Comparison of ENCODE assay signal across 13 cellular contexts in genomic region chr6:56729719-56730118, GRCh38.
DNase-seq lines count a peak whose midpoint lies in the region; ATAC-seq, FAIRE-seq and TF ChIP-seq lines count a peak whose summit lies in the region.
"Had no signal": no experiment of that assay in that cellular context is flagged by ENCODE, and none has a peak within 500 bp of the region (broad histone marks: within the 10 kb centered on the region; RNA-seq: fewer than 3 reads in every experiment).

No MANE protein-coding gene starts in this region.

- WGBS in HepG2 (ENCODE audit: low lambda C conversion rate) = 91% methylated on average over 3 of the region's 3 CpGs

- in situ Hi-C loops in HepG2 (cut with HindIII; ENCODE audit: extremely low pct_ligation_motif_present, low pct_unique_long_range_greater_than_20kb) = no loop called here

- no TSS peak for BruUV-seq in HepG2 (replicated peaks; lab: Mats Ljungman, UMichigan)

- H3K36me3 ChIP-seq in astrocyte (ENCODE audit: insufficient read depth, low read length) = peaks cover under 1% of the 10 kb centered on the region
- no peaks in the 10 kb centered on the region for H3K36me3 ChIP-seq in HepG2 (replicated peaks in 1 of 2; ENCODE audit: control insufficient read depth in 1 of 2, insufficient read depth in 2 of 2, low read length in 2 of 2)
- H3K36me3 ChIP-seq: BE2C had no signal

- FAIRE-seq in astrocyte (lab: Jason Lieb, UNC) = peak; percentile 96
- FAIRE-seq in HepG2 (lab: Jason Lieb, UNC) = no peak
- no peak for FAIRE-seq in urothelium cell line (lab: Jason Lieb, UNC)
- FAIRE-seq: small intestine had no signal

- H3K27ac ChIP-seq in astrocyte (ENCODE audit: low read depth, low read length) (peak overlapping the region; percentile 94), HepG2 (ENCODE audit: extremely low read length, insufficient read depth, low read length) (peak overlapping the region; percentile 76)

- H3K9me3 ChIP-seq in astrocyte (ENCODE audit: insufficient read depth, low read depth, low read length) (no peaks in the 10 kb centered on the region), HepG2 (ENCODE audit: low read length) (no peaks in the 10 kb centered on the region)
- H3K9me3 ChIP-seq: BE2C had no signal

- peaks cover 8% of the 10 kb centered on the region for H4K20me1 ChIP-seq in astrocyte (ENCODE audit: insufficient read depth, low read length)
- no peaks in the 10 kb centered on the region for H4K20me1 ChIP-seq in HepG2 (ENCODE audit: insufficient read depth, low read length)

- H3K4me1 ChIP-seq in astrocyte (ENCODE audit: insufficient read depth, low read length) (peaks cover 53% of the 10 kb centered on the region), HepG2 (ENCODE audit: insufficient read depth, low read length) (peaks cover 83% of the 10 kb centered on the region)

- peaks cover 100% of the 10 kb centered on the region for H3K4me1 Mint-ChIP-seq in HFFc6 (ENCODE audit: low read depth)
- H3K4me1 Mint-ChIP-seq in astrocyte (ENCODE audit: low read depth, unreplicated experiment) = peaks cover 56% of the 10 kb centered on the region

- TF ChIP-seq POLR2A in HepG2 (IDR thresholded peaks at IDR 0.05; ENCODE audit: insufficient read depth in 1 of 2, low read depth in 2 of 2, low read length in 2 of 2) = no peak

- H3K9me3 Mint-ChIP-seq in HFFc6 = no peaks in the 10 kb centered on the region
- H3K9me3 Mint-ChIP-seq in astrocyte (ENCODE audit: unreplicated experiment) = no peaks in the 10 kb centered on the region
- H3K9me3 Mint-ChIP-seq: brain, type B pancreatic cell had no signal

- no peak for TF ChIP-seq CTCF in HFFc6 (IDR thresholded peaks at IDR 0.05)
- no peak for TF ChIP-seq CTCF in astrocyte (IDR thresholded peaks at IDR 0.05; ENCODE audit: insufficient read depth, low read depth, low read length)
- TF ChIP-seq CTCF in HepG2 (CRISPR knock-in tag; IDR thresholded peaks at IDR 0.05) = no peak

- H3K27me3 ChIP-seq in astrocyte (ENCODE audit: insufficient read depth, low read length) = no peaks in the 10 kb centered on the region
- H3K27me3 ChIP-seq in HepG2 (ENCODE audit: control insufficient read depth in 1 of 2, insufficient read depth in 2 of 2, low read length in 2 of 2) = no peaks in the 10 kb centered on the region
- H3K27me3 ChIP-seq: BE2C had no signal

- POLR2A ChIA-PET in HepG2 (lab: Yijun Ruan, JAX) = interaction anchor here (1.2 to 2.3 kb wide), 2 partner anchors 10 to 85 kb away, joined by 3 to 27 read pairs; no protein-coding TSS in a partner anchor

- H2AFZ ChIP-seq in astrocyte (ENCODE audit: low read depth, low read length) (no peak overlapping the region), HepG2 (ENCODE audit: low read length) (no peak overlapping the region)

- DNase-seq in AG08395 (ENCODE audit: low spot score) = peak; percentile 59
- peak; percentile 91 for DNase-seq in HFFc6
- peak; percentile 86 for DNase-seq in astrocyte (ENCODE audit: low read depth)
- no peak for DNase-seq in HepG2 (ENCODE audit: low spot score)
- DNase-seq in hypothalamus (lab: John Stamatoyannopoulos, UW) = no peak
- no peak for DNase-seq in urothelium cell line (ENCODE audit: low spot score)
- DNase-seq in foreskin melanocyte = no peak
- no peak for DNase-seq in HUDEP-2 (lab: John Stamatoyannopoulos, UW; ENCODE audit: unreplicated experiment in 76 of 76)
- DNase-seq: BE2C, SIG-M5, small intestine had no signal

- intact Hi-C loops in HepG2 (cut with micrococcal nuclease; ENCODE audit: unreplicated experiment) = loop anchor here (1.0 kb wide), 1 partner anchor 11 kb away; no protein-coding TSS in a partner anchor

- H3K36me3 Mint-ChIP-seq in HFFc6 (ENCODE audit: low read depth) (peaks cover 57% of the 10 kb centered on the region), astrocyte (ENCODE audit: low read depth, unreplicated experiment) (no peaks in the 10 kb centered on the region)
- H3K36me3 Mint-ChIP-seq: type B pancreatic cell had no signal

- TF ChIP-seq EP300 in HepG2 (IDR thresholded peaks at IDR 0.05; ENCODE audit: low read depth in 2 of 2, low read length in 2 of 2) = no peak
- no peak for TF ChIP-seq EP300 in HepG2 (CRISPR knock-in tag; IDR thresholded peaks at IDR 0.05; ENCODE audit: borderline replicate concordance)

- no peak for ATAC-seq in HepG2

- TF ChIP-seq RAD21 in HepG2 (CRISPR knock-in tag; IDR thresholded peaks at IDR 0.05) = no peak

- CTCF ChIA-PET in HepG2 (lab: Yijun Ruan, JAX; ENCODE audit: low intra/inter-chr PET ratio, low total read pairs) = no interaction called here

- H3K9ac ChIP-seq in astrocyte (ENCODE audit: low read length) (peak overlapping the region; percentile 68), HepG2 (ENCODE audit: insufficient read depth, low read depth, low read length) (no peak overlapping the region)

- peaks cover 73% of the 10 kb centered on the region for H3K79me2 ChIP-seq in astrocyte (ENCODE audit: insufficient read depth, low read length)
- no peaks in the 10 kb centered on the region for H3K79me2 ChIP-seq in HepG2 (ENCODE audit: insufficient read depth, low read length)

- peak overlapping the region; percentile 77 for H3K4me2 ChIP-seq in astrocyte (ENCODE audit: low read length)
- H3K4me2 ChIP-seq in HepG2 (ENCODE audit: low read depth, low read length) = no peak overlapping the region

- H3K4me3 Mint-ChIP-seq in HFFc6 (peak overlapping the region; percentile 73), astrocyte (ENCODE audit: unreplicated experiment) (no peak overlapping the region)
- H3K4me3 Mint-ChIP-seq: brain, type B pancreatic cell had no signal

- H3K27ac Mint-ChIP-seq in HFFc6 (peak overlapping the region; percentile 93), astrocyte (ENCODE audit: unreplicated experiment) (peak overlapping the region; percentile 94)

- H3K4me3 ChIP-seq in astrocyte (ENCODE audit: insufficient read depth, low read depth, low read length) (no peak overlapping the region), HepG2 (replicated peaks in 1 of 3; ENCODE audit: insufficient read depth in 1 of 3, low read depth in 2 of 3, low read length in 3 of 3) (no peak overlapping the region)

- H3K27me3 Mint-ChIP-seq in HFFc6 (ENCODE audit: insufficient read depth) (peaks cover 3% of the 10 kb centered on the region; the same call in 1 of the 2 replicates), astrocyte (ENCODE audit: low read depth, unreplicated experiment) (no peaks in the 10 kb centered on the region)
- H3K27me3 Mint-ChIP-seq: brain, type B pancreatic cell had no signal

TF ChIP-seq in HepG2, 621 proteins besides CTCF, POLR2A, EP300 and RAD21:
- TF ChIP-seq MEIS1 (CRISPR knock-in tag; IDR thresholded peaks at IDR 0.05; ENCODE audit: borderline replicate concordance) = 0 out of 2 replicates have a peak, but pooled peaks have one; percentile 3
- no peak for TF ChIP-seq KLF9 (CRISPR knock-in tag; IDR thresholded peaks at IDR 0.05; ENCODE audit: low read depth)

Comparison
In these comparisons a context has a peak if more than half of its experiments do, and no peak if none do; other contexts are left out.
1. DNase-seq: peak in AG08395 (single experiment), HFFc6 (single experiment) and astrocyte (single experiment); none in HepG2 (single experiment), hypothalamus (0 of 51), urothelium cell line (single experiment), foreskin melanocyte (single experiment) and HUDEP-2 (0 of 76).